Comparison of ENCODE assay signal across 7 cellular contexts in genomic region chr10:24951201-24952145, GRCh38.
A peak's percentile ranks its signal among the peaks of the same experiment; 100 is the strongest.
DNase-seq lines count a peak whose midpoint lies in the region; ATAC-seq and TF ChIP-seq lines count a peak whose summit lies in the region.

No MANE protein-coding gene starts in this region.

- peaks cover 17% of the 10 kb centered on the region for H3K4me1 ChIP-seq in ES-I3 (ENCODE audit: insufficient read depth, low read length)
- H3K4me1 ChIP-seq in neuron (ENCODE audit: insufficient read depth, low read length), result peaks cover 32% of the 10 kb centered on the region

- no peaks in the 10 kb centered on the region for H3K27me3 ChIP-seq in neuron (ENCODE audit: insufficient read depth, low read length)

- peak overlapping the region; percentile 59 for H2AFZ ChIP-seq in neuron (ENCODE audit: low read depth, low read length)

- H3K9ac ChIP-seq in ES-I3 (ENCODE audit: low read depth, low read length), result peak overlapping the region; percentile 58

- DNase-seq in HK-2 (ENCODE audit: unreplicated experiment) (peak; percentile 30), foreskin fibroblast (peak in 1 of 2 donors; percentile 74)
- DNase-seq in activated CD4-positive, alpha-beta T cell treated with anti-CD3 and anti-CD28 coated beads, Interleukin-2, amount 50 U/mL, for 48 hours, result peak; percentile 37 to 46

- H3K4me3 ChIP-seq in foreskin fibroblast (ENCODE audit: low read depth in 1 of 2, low read length in 2 of 2), result peak overlapping the region; percentile 50 to 59
- peak overlapping the region; percentile 89 for H3K4me3 ChIP-seq in neuron (ENCODE audit: low read length)

- H3K9me3 ChIP-seq in ES-I3 (ENCODE audit: control insufficient read depth, insufficient read depth, low read length) (no peaks in the 10 kb centered on the region), neuron (ENCODE audit: low read length) (no peaks in the 10 kb centered on the region)

- ATAC-seq in HG03571 (IDR thresholded peaks at IDR 0.05; ENCODE audit: unreplicated experiment) (no peak), HG03457 (IDR thresholded peaks at IDR 0.05; ENCODE audit: unreplicated experiment) (no peak)

- no peaks in the 10 kb centered on the region for H3K36me3 ChIP-seq in ES-I3 (ENCODE audit: insufficient read depth, low read length)
- H3K36me3 ChIP-seq in neuron (ENCODE audit: insufficient read depth, low read length), result no peaks in the 10 kb centered on the region

- no peak for TF ChIP-seq CTCF in foreskin fibroblast (IDR thresholded peaks at IDR 0.05; ENCODE audit: low read depth, low read length)
